ENCODE assay signal across 9 cellular contexts in genomic region chr11:115193931-115194797, GRCh38.
DNase-seq lines count a peak whose midpoint lies in the region; ATAC-seq lines count a peak whose summit lies in the region.
"Had no signal": no experiment of that assay in that cellular context is flagged by ENCODE, and none has a peak within 500 bp of the region (broad histone marks: within the 10 kb centered on the region; RNA-seq: fewer than 3 reads in every experiment).

No MANE protein-coding gene starts in this region.

- H3K27me3 Mint-ChIP-seq in activated T-cell treated with anti-CD3 and anti-CD28 coated beads, Interleukin-2, amount 50 U/mL, for 24 hours, result peaks cover 16% of the 10 kb centered on the region

- H3K36me3 Mint-ChIP-seq in activated T-cell treated with anti-CD3 and anti-CD28 coated beads, Interleukin-2, amount 50 U/mL, for 24 hours (ENCODE audit: low read depth), result no peaks in the 10 kb centered on the region

- H3K14ac ChIP-seq in trophoblast cell (ENCODE audit: low read length), result no peak overlapping the region

- no peaks in the 10 kb centered on the region for H3K79me2 ChIP-seq in trophoblast cell (ENCODE audit: control insufficient read depth, insufficient read depth, low read length, poor library complexity)

- no peaks in the 10 kb centered on the region for H3K9me3 Mint-ChIP-seq in activated T-cell treated with anti-CD3 and anti-CD28 coated beads, Interleukin-2, amount 50 U/mL, for 24 hours

- H3K4me2 ChIP-seq in trophoblast cell (ENCODE audit: low read length), result no peak overlapping the region

- intact Hi-C loops in posterior vena cava (cut with DNase I), result no loop called here

- no peaks in the 10 kb centered on the region for H3K27me3 ChIP-seq in trophoblast cell (ENCODE audit: insufficient read depth, low read length)
- H3K27me3 ChIP-seq: esophagus squamous epithelium had no signal

- H3K27ac ChIP-seq in trophoblast cell (ENCODE audit: low read depth, low read length), result no peak overlapping the region

- no peak for DNase-seq in activated T-cell treated with anti-CD3 and anti-CD28 coated beads, Interleukin-2, amount 50 U/mL, for 24 hours
- DNase-seq in activated T-cell treated with anti-CD3 and anti-CD28 coated beads, Interleukin-2, amount 50 U/mL, for 48 hours, result no peak
- DNase-seq in NCI-H345 (lab: John Stamatoyannopoulos, UW) (peak; percentile 72), trophoblast cell (peak; percentile 28 to 58), posterior vena cava (ENCODE audit: low spot score) (no peak), AG08396 (ENCODE audit: low spot score) (no peak)
- DNase-seq in stimulated activated CD4-positive, alpha-beta T cell treated with anti-CD3 and anti-CD28 coated beads, Interleukin-4, amount 100 ng/mL, for 24 hours, result no peak
- DNase-seq: esophagus squamous epithelium had no signal

- H2BK120ac ChIP-seq in trophoblast cell (ENCODE audit: insufficient read depth, low read length, poor library complexity), result no peak overlapping the region

- peaks cover 8% of the 10 kb centered on the region for H3K4me1 Mint-ChIP-seq in activated T-cell treated with anti-CD3 and anti-CD28 coated beads, Interleukin-2, amount 50 U/mL, for 24 hours (ENCODE audit: low read depth)

- H3K4ac ChIP-seq in trophoblast cell (ENCODE audit: low read depth, low read length), result no peak overlapping the region

- H4K91ac ChIP-seq in trophoblast cell (ENCODE audit: low read depth, low read length), result no peak overlapping the region

- peak overlapping the region; percentile 26 for H3K4me3 Mint-ChIP-seq in activated T-cell treated with anti-CD3 and anti-CD28 coated beads, Interleukin-2, amount 50 U/mL, for 24 hours

- H3K18ac ChIP-seq in trophoblast cell (ENCODE audit: low read length), result no peak overlapping the region

- H2BK5ac ChIP-seq in trophoblast cell (ENCODE audit: low read depth, low read length, poor library complexity), result no peak overlapping the region

- H2BK12ac ChIP-seq in trophoblast cell (ENCODE audit: low read length), result no peak overlapping the region

- H4K8ac ChIP-seq in trophoblast cell (ENCODE audit: low read depth, low read length), result no peak overlapping the region

- peak overlapping the region; percentile 61 for H3K27ac Mint-ChIP-seq in activated T-cell treated with anti-CD3 and anti-CD28 coated beads, Interleukin-2, amount 50 U/mL, for 24 hours

- no peaks in the 10 kb centered on the region for H3K36me3 ChIP-seq in trophoblast cell (ENCODE audit: control insufficient read depth in 1 of 2, insufficient read depth in 2 of 2, low read length in 2 of 2)
- H3K36me3 ChIP-seq: esophagus squamous epithelium had no signal

- no peak overlapping the region for H3K9ac ChIP-seq in trophoblast cell (ENCODE audit: low read length)

- H3K79me1 ChIP-seq in trophoblast cell (ENCODE audit: low read length), result no peaks in the 10 kb centered on the region

- no peak overlapping the region for H4K12ac ChIP-seq in trophoblast cell (ENCODE audit: low read depth, low read length)

- peak; percentile 91 for ATAC-seq in HG02571 (IDR thresholded peaks at IDR 0.05; ENCODE audit: unreplicated experiment)

- no CpG with 5 or more reads among the region's 14 CpGs for WGBS in trophoblast cell (ENCODE audit: extremely low coverage, insufficient coverage, insufficient read length)

- H3K4me3 ChIP-seq in trophoblast cell (ENCODE audit: low read depth, low read length), result peak overlapping the region; percentile 11

- H3K9me3 ChIP-seq in trophoblast cell (ENCODE audit: insufficient read depth, low read depth, low read length), result no peaks in the 10 kb centered on the region
- H3K9me3 ChIP-seq: esophagus squamous epithelium had no signal

- no peak overlapping the region for H2AFZ ChIP-seq in trophoblast cell (ENCODE audit: insufficient read depth, low read length, poor library complexity)

- H3K4me1 ChIP-seq in trophoblast cell (ENCODE audit: control insufficient read depth in 1 of 2, insufficient read depth in 2 of 2, low read length in 2 of 2), result peaks cover 3 to 5% of the 10 kb centered on the region in 2 experiments
- H3K4me1 ChIP-seq: esophagus squamous epithelium had no signal

- H2AK5ac ChIP-seq in trophoblast cell (ENCODE audit: low read length), result no peak overlapping the region

- H3K23ac ChIP-seq in trophoblast cell (ENCODE audit: low read length), result no peak overlapping the region

Comparison
In these comparisons a context has a peak if more than half of its experiments do, and no peak if none do; other contexts are left out.
1. DNase-seq: peak in NCI-H345 (single experiment) and trophoblast cell (2 of 2); none in activated T-cell treated with anti-CD3 and anti-CD28 coated beads, Interleukin-2, amount 50 U/mL, for 24 hours (single experiment), activated T-cell treated with anti-CD3 and anti-CD28 coated beads, Interleukin-2, amount 50 U/mL, for 48 hours (0 of 2), stimulated activated CD4-positive, alpha-beta T cell treated with anti-CD3 and anti-CD28 coated beads, Interleukin-4, amount 100 ng/mL, for 24 hours (single experiment), posterior vena cava (single experiment) and AG08396 (single experiment).